ENCODE assay signal across 8 cellular contexts in the genomic region with DNA sequence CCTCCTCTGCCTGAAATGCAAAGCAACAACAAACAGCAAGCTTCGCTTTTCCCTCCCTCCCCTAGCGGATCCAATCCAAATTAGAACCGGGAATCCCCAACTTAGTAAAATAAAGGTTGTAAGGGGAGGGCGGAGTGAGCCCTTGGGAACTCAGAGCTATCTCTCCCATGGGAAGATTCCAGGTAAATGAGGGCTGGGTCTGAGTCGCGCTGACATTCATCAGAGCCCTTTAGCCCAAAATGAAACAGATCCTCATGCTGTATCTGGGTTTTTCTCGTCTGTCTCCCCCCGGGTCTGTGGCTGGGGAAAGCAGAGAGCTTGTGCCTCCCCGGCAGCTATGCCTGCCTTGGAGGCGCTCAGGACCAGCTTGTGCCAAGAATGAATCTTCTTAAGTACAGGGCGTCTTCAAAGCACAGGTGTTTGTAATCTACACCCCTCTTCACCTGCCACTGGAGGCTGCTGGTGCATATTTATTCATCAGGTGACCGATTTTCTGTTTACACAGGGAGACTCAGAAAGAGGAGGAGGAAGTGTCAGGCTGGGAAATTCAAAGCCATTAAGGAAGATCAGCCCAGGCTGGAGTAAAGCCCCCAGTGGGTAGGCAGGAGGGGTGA. TPM values are rescaled to one million over a fixed set of nuclear protein-coding genes. Genes with fewer than 3 reads are reported as not detected.
DNase-seq lines count a peak whose midpoint lies in the region; ATAC-seq, FAIRE-seq and TF ChIP-seq lines count a peak whose summit lies in the region.

No MANE protein-coding gene starts in this region.

- peaks cover 36% of the 10 kb centered on the region for H3K4me1 Mint-ChIP-seq in memory B cell

- WGBS in K562 (ENCODE audit: insufficient coverage, low coverage, missing lambda C conversion rate), result under 1% methylated on average over 12 of the region's 12 CpGs

- H3K9me3 Mint-ChIP-seq in memory B cell, result no peaks in the 10 kb centered on the region

- no peaks in the 10 kb centered on the region for H3K9me3 ChIP-seq in K562 (replicated peaks; ENCODE audit: control insufficient read depth, insufficient read depth, low read depth, low read length)

- H3K4me3 ChIP-seq in GM06990 (replicated peaks; ENCODE audit: low read depth, low read length), result peak overlapping the region; percentile 83
- H3K4me3 ChIP-seq in K562, result peak overlapping the region; percentile 92

- TF ChIP-seq EP300 in K562 (IDR thresholded peaks at IDR 0.05; ENCODE audit: low read length), result no peak

- TF ChIP-seq CTCF in GM06990 (IDR thresholded peaks at IDR 0.05; ENCODE audit: insufficient read depth, low read length, poor library complexity, severe bottlenecking) (peak; percentile 9), K562 (IDR thresholded peaks at IDR 0.05 in 2 of 3, conservative IDR thresholded peaks at IDR 0.05 in 1 of 3; ENCODE audit: insufficient read depth in 2 of 3, low read depth in 1 of 3, low read length in 3 of 3) (no peak)

- H3K27me3 Mint-ChIP-seq in memory B cell, result no peaks in the 10 kb centered on the region

- no peaks in the 10 kb centered on the region for H3K9me1 ChIP-seq in K562 (ENCODE audit: control insufficient read depth, insufficient read depth, low read length)

- H3K36me3 Mint-ChIP-seq in memory B cell, result no peaks in the 10 kb centered on the region

- no peak overlapping the region for H2AFZ ChIP-seq in K562 (ENCODE audit: low read depth, low read length)

- DNase-seq in GM06990 (ENCODE audit: extremely low read depth, insufficient read length) (no peak), NCI-H1436 treated with DMSO at 0.1 percent for 48 hours (lab: John Stamatoyannopoulos, UW) (peak; percentile 94), K562 (ENCODE audit: extremely low read depth in 1 of 4, low spot score in 3 of 4) (peak in 1 of 4 experiments; percentile 58), memory B cell (ENCODE audit: low spot score in 2 of 2) (no peak), NCI-H446 treated with DMSO at 0.1 percent for 48 hours (lab: John Stamatoyannopoulos, UW) (no peak)

- TF ChIP-seq RAD21 in K562 (CRISPR knock-in tag; conservative IDR thresholded peaks at IDR 0.05 in 1 of 2, IDR thresholded peaks at IDR 0.05 in 1 of 2), result no peak

- H3K27me3 ChIP-seq in GM06990 (replicated peaks; ENCODE audit: control insufficient read depth, insufficient read depth, low read length) (no peaks in the 10 kb centered on the region), K562 (ENCODE audit: control insufficient read depth in 2 of 2, insufficient read depth in 2 of 2, low read length in 2 of 2) (no peaks in the 10 kb centered on the region)

- peaks cover 97% of the 10 kb centered on the region for H3K79me2 ChIP-seq in K562 (ENCODE audit: control insufficient read depth, insufficient read depth, low read length)

- H3K4me2 ChIP-seq in K562 (ENCODE audit: insufficient read depth, low read length), result peak overlapping the region; percentile 94

- CTCF ChIA-PET in K562 (lab: Yijun Ruan, JAX; ENCODE audit: low intra/inter-chr PET ratio), result interaction anchor here (0.7 to 1.1 kb wide), 3 partner anchors 8 to 121 kb away, joined by 3 to 5 read pairs (median 3); no protein-coding TSS in a partner anchor

- peak overlapping the region; percentile 97 for H3K27ac Mint-ChIP-seq in memory B cell

- intact Hi-C loops in K562 (cut with micrococcal nuclease), result no loop called here

- peak overlapping the region; percentile 91 to 97 for H3K9ac ChIP-seq in K562 (ENCODE audit: insufficient read depth in 1 of 2, low read depth in 2 of 2, low read length in 2 of 2)

- in situ Hi-C loops in K562 (cut with MboI), result no loop called here

- H3K4me1 ChIP-seq in K562 (replicated peaks in 1 of 2; ENCODE audit: control insufficient read depth in 2 of 2, insufficient read depth in 2 of 2, low read length in 2 of 2), result peaks cover 40 to 55% of the 10 kb centered on the region in 2 experiments

- H3K4me3 Mint-ChIP-seq in memory B cell, result peak overlapping the region; percentile 93

- ATAC-seq in K562 (no peak), memory B cell (ENCODE audit: low read depth) (no peak), GM21576 (IDR thresholded peaks at IDR 0.05; ENCODE audit: unreplicated experiment) (no peak), GM18519 (IDR thresholded peaks at IDR 0.05; ENCODE audit: low FRiP score, unreplicated experiment) (no peak), GM18505 (IDR thresholded peaks at IDR 0.05; ENCODE audit: unreplicated experiment) (no peak)

- H3K27ac ChIP-seq in K562 (ENCODE audit: extremely low read depth, low read depth, low read length), result peak overlapping the region; percentile 97

- TF ChIP-seq POLR2A in K562 (conservative IDR thresholded peaks at IDR 0.05), result no peak
- no peak for TF ChIP-seq POLR2A in GM18505 (IDR thresholded peaks at IDR 0.05; ENCODE audit: borderline replicate concordance, extremely low read depth, insufficient read depth, insufficient read length)

- BruUV-seq in K562 (replicated peaks; lab: Mats Ljungman, UMichigan), result TSS peak; percentile 31

- FAIRE-seq in K562 (lab: Jason Lieb, UNC), result no peak

- POLR2A ChIA-PET in K562 (lab: Yijun Ruan, JAX), result interaction anchor here (0.6 to 2.7 kb wide), 16 partner anchors 9 to 347 kb away, joined by 3 to 28 read pairs (median 4); no protein-coding TSS in a partner anchor

- peaks cover 20% of the 10 kb centered on the region for H4K20me1 ChIP-seq in K562 (replicated peaks; ENCODE audit: control insufficient read depth, insufficient read depth, low read length)

- H3K36me3 ChIP-seq in GM06990 (ENCODE audit: control insufficient read depth, insufficient read depth, low read length) (no peaks in the 10 kb centered on the region), K562 (ENCODE audit: control insufficient read depth, insufficient read depth, low read length) (peaks cover 39% of the 10 kb centered on the region)

TF ChIP-seq in K562, 482 proteins besides CTCF, POLR2A, EP300 and RAD21 (continues in another document):
- TF ChIP-seq HSF4 (CRISPR knock-in tag; IDR thresholded peaks at IDR 0.05; ENCODE audit: borderline replicate concordance) (no peak), ERF (CRISPR knock-in tag; IDR thresholded peaks at IDR 0.05) (0 out of 2 replicates have a peak, but pooled peaks have one; percentile 19), SMARCA4 (IDR thresholded peaks at IDR 0.05) (0 out of 2 replicates have a peak, but pooled peaks have one; percentile 30), KLF10 (CRISPR knock-in tag; IDR thresholded peaks at IDR 0.05) (no peak), ZBTB7A (IDR thresholded peaks at IDR 0.05; ENCODE audit: borderline replicate concordance, control insufficient read depth, low read depth, low read length) (peak; percentile 64; the same call in 1 of the 2 replicates), BHLHE40 (IDR thresholded peaks at IDR 0.05; ENCODE audit: low read length) (peak; percentile 50; the same call in 1 of the 2 replicates), STAT5B (CRISPR knock-in tag; IDR thresholded peaks at IDR 0.05) (no peak), ZFP1 (CRISPR knock-in tag; IDR thresholded peaks at IDR 0.05) (no peak), ZZZ3 (IDR thresholded peaks at IDR 0.05) (no peak)
- TF ChIP-seq, protein P1, sequence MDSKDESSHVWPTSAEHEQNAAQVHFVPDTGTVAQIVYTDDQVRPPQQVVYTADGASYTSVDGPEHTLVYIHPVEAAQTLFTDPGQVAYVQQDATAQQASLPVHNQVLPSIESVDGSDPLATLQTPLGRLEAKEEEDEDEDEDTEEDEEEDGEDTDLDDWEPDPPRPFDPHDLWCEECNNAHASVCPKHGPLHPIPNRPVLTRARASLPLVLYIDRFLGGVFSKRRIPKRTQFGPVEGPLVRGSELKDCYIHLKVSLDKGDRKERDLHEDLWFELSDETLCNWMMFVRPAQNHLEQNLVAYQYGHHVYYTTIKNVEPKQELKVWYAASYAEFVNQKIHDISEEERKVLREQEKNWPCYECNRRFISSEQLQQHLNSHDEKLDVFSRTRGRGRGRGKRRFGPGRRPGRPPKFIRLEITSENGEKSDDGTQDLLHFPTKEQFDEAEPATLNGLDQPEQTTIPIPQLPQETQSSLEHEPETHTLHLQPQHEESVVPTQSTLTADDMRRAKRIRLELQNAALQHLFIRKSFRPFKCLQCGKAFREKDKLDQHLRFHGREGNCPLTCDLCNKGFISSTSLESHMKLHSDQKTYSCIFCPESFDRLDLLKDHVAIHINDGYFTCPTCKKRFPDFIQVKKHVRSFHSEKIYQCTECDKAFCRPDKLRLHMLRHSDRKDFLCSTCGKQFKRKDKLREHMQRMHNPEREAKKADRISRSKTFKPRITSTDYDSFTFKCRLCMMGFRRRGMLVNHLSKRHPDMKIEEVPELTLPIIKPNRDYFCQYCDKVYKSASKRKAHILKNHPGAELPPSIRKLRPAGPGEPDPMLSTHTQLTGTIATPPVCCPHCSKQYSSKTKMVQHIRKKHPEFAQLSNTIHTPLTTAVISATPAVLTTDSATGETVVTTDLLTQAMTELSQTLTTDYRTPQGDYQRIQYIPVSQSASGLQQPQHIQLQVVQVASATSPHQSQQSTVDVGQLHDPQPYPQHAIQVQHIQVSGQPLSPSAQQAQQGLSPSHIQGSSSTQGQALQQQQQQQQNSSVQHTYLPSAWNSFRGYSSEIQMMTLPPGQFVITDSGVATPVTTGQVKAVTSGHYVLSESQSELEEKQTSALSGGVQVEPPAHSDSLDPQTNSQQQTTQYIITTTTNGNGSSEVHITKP (IDR thresholded peaks at IDR 0.05; ENCODE audit: partially characterized antibody), result no peak

RNA-seq across cellular contexts. Expression of a gene that starts 55.0 kb away (rescaled TPM):
- 692 and 1,066 TPM in 2 replicates for total RNA-seq in K562 (2011; cell fraction: chromatin; rRNA removed; ENCODE audit: low replicate concordance)
- total RNA-seq in K562 (2011; cell fraction: nucleolus; rRNA removed), result 409 and 435 TPM in 2 replicates
- total RNA-seq in K562 (2011; cell fraction: nucleoplasm; rRNA removed), result 438 and 467 TPM in 2 replicates
- total RNA-seq in K562 (2014; rRNA removed) (89.1 and 104 TPM in 2 replicates), K562 (2014; rRNA removed; fragmentation: Illumina TruSeq; extraction: Trizol) (40.9 and 41.8 TPM in 2 replicates), K562 (2015; rRNA removed; fragmentation: Illumina TruSeq; extraction: Trizol) (57.9 and 60.6 TPM in 2 replicates), K562 (2021) (208 and 244 TPM in 2 replicates)
- polyA plus RNA-seq in K562 (2011; rRNA removed) (54.2 and 64.0 TPM in 2 replicates), K562 (2014; fragmentation: Illumina TruSeq; extraction: Trizol) (116 and 138 TPM in 2 replicates), K562 (2014; fragmentation: Nextera tagmentation; extraction: Ambion mirVana) (10 to 100 TPM; 12.2 to 15.8 TPM), K562 (2014; rRNA removed) (101 and 116 TPM in 2 replicates)
- polyA plus RNA-seq in K562 (2011; cell fraction: cytosol; rRNA removed), result 54.1 and 55.3 TPM in 2 replicates
- polyA plus RNA-seq in K562 (2011; cell fraction: nucleus; rRNA removed), result 210 and 277 TPM in 2 replicates
- polyA plus RNA-seq in K562 (2012), result 113 and 125 TPM in 2 replicates
- polyA minus RNA-seq in K562 (2011; rRNA and poly(A)+ RNA removed), result 61.1 and 68.8 TPM in 2 replicates
- polyA minus RNA-seq in K562 (2011; cell fraction: cytosol; rRNA and poly(A)+ RNA removed), result 106 and 121 TPM in 2 replicates
- 117 and 133 TPM in 2 replicates for polyA minus RNA-seq in K562 (2011; cell fraction: nucleus; rRNA and poly(A)+ RNA removed)
